ENCODE assay signal across 24 cellular contexts in genomic region chr11:45828996-45829395, GRCh38. TPM values are rescaled to one million over a fixed set of nuclear protein-coding genes. Genes with fewer than 3 reads are reported as not detected.
DNase-seq lines count a peak whose midpoint lies in the region; ATAC-seq and TF ChIP-seq lines count a peak whose summit lies in the region.
"Had no signal": no experiment of that assay in that cellular context is flagged by ENCODE, and none has a peak within 500 bp of the region (broad histone marks: within the 10 kb centered on the region; RNA-seq: fewer than 3 reads in every experiment).

No MANE protein-coding gene starts in this region.

- WGBS in hepatocyte (ENCODE audit: low lambda C conversion rate, missing lambda C conversion rate): 55% methylated on average over 4 of the region's 4 CpGs

- H3K9me3 Mint-ChIP-seq in stimulated activated naive B cell treated with anti-CD40 and anti-IgM and Interleukin-4, amounts not matched to agents 10 μg/mL and 1 μg/mL and 100 μg/mL, for 72 hours: no peaks in the 10 kb centered on the region
- H3K9me3 Mint-ChIP-seq in activated T-cell treated with anti-CD3 and anti-CD28 coated beads, Interleukin-2, amount 50 U/mL, for 72 hours: no peaks in the 10 kb centered on the region
- peaks cover 0 to 2% (median 0%) of the 10 kb centered on the region in 5 donors for H3K9me3 Mint-ChIP-seq in CD8-positive, alpha-beta memory T cell
- H3K9me3 Mint-ChIP-seq: CD4-positive, alpha-beta T cell; GM23338; H9 had no signal

- no peaks in the 10 kb centered on the region for H3K36me3 Mint-ChIP-seq in stimulated activated naive B cell treated with anti-CD40 and anti-IgM and Interleukin-4, amounts not matched to agents 10 μg/mL and 1 μg/mL and 100 μg/mL, for 72 hours
- H3K36me3 Mint-ChIP-seq in activated T-cell treated with anti-CD3 and anti-CD28 coated beads, Interleukin-2, amount 50 U/mL, for 72 hours (ENCODE audit: insufficient read depth in 2 of 2): no peaks in the 10 kb centered on the region
- peaks cover 0 to 4% (median 0%) of the 10 kb centered on the region in 3 donors for H3K36me3 Mint-ChIP-seq in CD8-positive, alpha-beta memory T cell
- H3K36me3 Mint-ChIP-seq: CD14-positive monocyte had no signal

- no peaks in the 10 kb centered on the region for H3K9me2 ChIP-seq in hepatocyte (replicated peaks; ENCODE audit: insufficient read depth)

- peaks cover under 1 to 2% of the 10 kb centered on the region in 2 donors for H3K4me1 Mint-ChIP-seq in stimulated activated naive B cell treated with anti-CD40 and anti-IgM and Interleukin-4, amounts not matched to agents 10 μg/mL and 1 μg/mL and 100 μg/mL, for 72 hours
- H3K4me1 Mint-ChIP-seq in activated T-cell treated with anti-CD3 and anti-CD28 coated beads, Interleukin-2, amount 50 U/mL, for 72 hours (ENCODE audit: low read depth): peaks cover 5% of the 10 kb centered on the region
- peaks cover 4 to 5% (median 4%) of the 10 kb centered on the region in 3 donors for H3K4me1 Mint-ChIP-seq in CD8-positive, alpha-beta memory T cell

- H3K27me3 ChIP-seq in A673 (replicated peaks; ENCODE audit: insufficient read depth, low read depth, low read length, poor library complexity): no peaks in the 10 kb centered on the region
- H3K27me3 ChIP-seq in hepatocyte: no peaks in the 10 kb centered on the region
- no peaks in the 10 kb centered on the region for H3K27me3 ChIP-seq in CD8-positive, alpha-beta memory T cell (ENCODE audit: insufficient read depth, low read length, poor library complexity, severe bottlenecking)
- H3K27me3 ChIP-seq: BE2C; BLaER1 treated with 17β-estradiol and CSF1 and Interleukin-3, amounts not matched to agents 10 nM and 100 nM had no signal

- intact Hi-C loops in A673 (cut with micrococcal nuclease; ENCODE audit: unreplicated experiment): no loop called here

- peaks cover 16% of the 10 kb centered on the region for H3K4me1 ChIP-seq in A673 (ENCODE audit: insufficient read depth, low read length, poor library complexity, severe bottlenecking)
- peaks cover 5% of the 10 kb centered on the region for H3K4me1 ChIP-seq in hepatocyte (ENCODE audit: insufficient read depth)
- H3K4me1 ChIP-seq in CD8-positive, alpha-beta memory T cell (ENCODE audit: insufficient read depth, low read length): peaks cover 4% of the 10 kb centered on the region
- H3K4me1 ChIP-seq: BE2C had no signal

- DNase-seq in A673 (ENCODE audit: low spot score) (peak; percentile 67), RPMI7951 (ENCODE audit: low read depth) (peak; percentile 26), hepatocyte (ENCODE audit: low spot score) (no peak)
- no peak for DNase-seq in stimulated activated naive B cell treated with anti-CD40 and anti-IgM and Interleukin-4, amounts not matched to agents 10 μg/mL and 1 μg/mL and 100 μg/mL, for 72 hours
- no peak for DNase-seq in activated T-cell treated with anti-CD3 and anti-CD28 coated beads, Interleukin-2, amount 50 U/mL, for 72 hours
- no peak for DNase-seq in CD8-positive, alpha-beta memory T cell
- no peak for DNase-seq in effector CD4-positive, alpha-beta T cell
- DNase-seq: ACHN, AML-193, BE2C, Calu3, COR-L47, DMS53, DMS79 treated with DMSO at 0.1 percent for 48 hours, GDM1, H9 had no signal

- no peaks in the 10 kb centered on the region for H4K20me1 ChIP-seq in hepatocyte (ENCODE audit: insufficient read depth, poor library complexity, severe bottlenecking)
- H4K20me1 ChIP-seq: BLaER1 treated with 17β-estradiol and CSF1 and Interleukin-3, amounts not matched to agents 10 nM and 100 nM had no signal

- no peak overlapping the region for H3K4me2 ChIP-seq in hepatocyte
- H3K4me2 ChIP-seq: BLaER1 treated with 17β-estradiol and CSF1 and Interleukin-3, amounts not matched to agents 10 nM and 100 nM; GM23338 had no signal

- no peak overlapping the region for H3K4me3 Mint-ChIP-seq in stimulated activated naive B cell treated with anti-CD40 and anti-IgM and Interleukin-4, amounts not matched to agents 10 μg/mL and 1 μg/mL and 100 μg/mL, for 72 hours
- H3K4me3 Mint-ChIP-seq in activated T-cell treated with anti-CD3 and anti-CD28 coated beads, Interleukin-2, amount 50 U/mL, for 72 hours: no peak overlapping the region
- no peak overlapping the region for H3K4me3 Mint-ChIP-seq in CD8-positive, alpha-beta memory T cell
- H3K4me3 Mint-ChIP-seq: CD4-positive, alpha-beta T cell; GM23338; H9 had no signal

- ATAC-seq in stimulated activated naive B cell treated with anti-CD40 and anti-IgM and Interleukin-4, amounts not matched to agents 10 μg/mL and 1 μg/mL and 100 μg/mL, for 72 hours (replicated peaks): no peak
- no peak for ATAC-seq in activated T-cell treated with anti-CD3 and anti-CD28 coated beads, Interleukin-2, amount 50 U/mL, for 72 hours (replicated peaks in 1 of 2)
- ATAC-seq in HG02973 (IDR thresholded peaks at IDR 0.05; ENCODE audit: unreplicated experiment): no peak
- ATAC-seq: GM12878, GM23338, HCT116 had no signal

- no TSS peak for BruUV-seq in A673 (replicated peaks; lab: Mats Ljungman, UMichigan)

- H3K4me3 ChIP-seq in A673 (ENCODE audit: low read depth, low read length, poor library complexity, severe bottlenecking) (no peak overlapping the region), hepatocyte (no peak overlapping the region)
- H3K4me3 ChIP-seq in CD8-positive, alpha-beta memory T cell (ENCODE audit: low read length): no peak overlapping the region
- H3K4me3 ChIP-seq: BLaER1 treated with 17β-estradiol and CSF1 and Interleukin-3, amounts not matched to agents 10 nM and 100 nM; GM12878; GM23338 had no signal

- no peaks in the 10 kb centered on the region for H3K9me3 ChIP-seq in A673 (ENCODE audit: low read depth, low read length, poor library complexity, severe bottlenecking)
- H3K9me3 ChIP-seq in hepatocyte (ENCODE audit: low read depth): no peaks in the 10 kb centered on the region
- H3K9me3 ChIP-seq in CD8-positive, alpha-beta memory T cell (ENCODE audit: low read length): no peaks in the 10 kb centered on the region
- H3K9me3 ChIP-seq: BE2C had no signal

- H3K79me2 ChIP-seq in hepatocyte: no peaks in the 10 kb centered on the region

- H3K27ac ChIP-seq in A673 (ENCODE audit: low read depth, low read length, poor library complexity, severe bottlenecking) (no peak overlapping the region), hepatocyte (peak overlapping the region; percentile 43)
- no peak overlapping the region for H3K27ac ChIP-seq in CD8-positive, alpha-beta memory T cell (ENCODE audit: low read depth, low read length)
- H3K27ac ChIP-seq: 22Rv1; BLaER1 treated with 17β-estradiol and CSF1 and Interleukin-3, amounts not matched to agents 10 nM and 100 nM had no signal

- H3K36me3 ChIP-seq in A673 (ENCODE audit: insufficient read depth, low read length, poor library complexity, severe bottlenecking) (no peaks in the 10 kb centered on the region), hepatocyte (replicated peaks; ENCODE audit: insufficient read depth, low read depth) (no peaks in the 10 kb centered on the region)
- no peaks in the 10 kb centered on the region for H3K36me3 ChIP-seq in CD8-positive, alpha-beta memory T cell (ENCODE audit: insufficient read depth, low read length)
- H3K36me3 ChIP-seq: BE2C; BLaER1 treated with 17β-estradiol and CSF1 and Interleukin-3, amounts not matched to agents 10 nM and 100 nM had no signal

- CTCF ChIA-PET in A673 (lab: Charles Lee): no interaction called here
- CTCF ChIA-PET in CD8-positive, alpha-beta memory T cell (lab: Charles Lee): interaction anchor here (1.1 to 2.5 kb wide), 2 partner anchors 10 to 13 kb away, joined by 3 to 7 read pairs; no protein-coding TSS in a partner anchor

- TF ChIP-seq CTCF in A673 (conservative IDR thresholded peaks at IDR 0.05; ENCODE audit: low read depth, low read length) (no peak), hepatocyte (IDR thresholded peaks at IDR 0.05; ENCODE audit: poor library complexity) (no peak)

- H3K27me3 Mint-ChIP-seq in stimulated activated naive B cell treated with anti-CD40 and anti-IgM and Interleukin-4, amounts not matched to agents 10 μg/mL and 1 μg/mL and 100 μg/mL, for 72 hours: peaks cover 41 to 55% of the 10 kb centered on the region in 2 donors
- H3K27me3 Mint-ChIP-seq in activated T-cell treated with anti-CD3 and anti-CD28 coated beads, Interleukin-2, amount 50 U/mL, for 72 hours (ENCODE audit: low read depth): peaks cover 8% of the 10 kb centered on the region
- peaks cover 24 to 30% of the 10 kb centered on the region in 2 donors for H3K27me3 Mint-ChIP-seq in CD8-positive, alpha-beta memory T cell

- peak overlapping the region; percentile 37 for H3K27ac Mint-ChIP-seq in stimulated activated naive B cell treated with anti-CD40 and anti-IgM and Interleukin-4, amounts not matched to agents 10 μg/mL and 1 μg/mL and 100 μg/mL, for 72 hours
- no peak overlapping the region for H3K27ac Mint-ChIP-seq in activated T-cell treated with anti-CD3 and anti-CD28 coated beads, Interleukin-2, amount 50 U/mL, for 72 hours
- H3K27ac Mint-ChIP-seq in CD8-positive, alpha-beta memory T cell: peak overlapping the region in 1 of 8 donors; percentile 29
- H3K27ac Mint-ChIP-seq: CD14-positive monocyte; CD4-positive, alpha-beta T cell; GM23338; H9 had no signal

- POLR2A ChIA-PET in A673 (lab: Charles Lee; ENCODE audit: low non-redundant PET): no interaction called here
- POLR2A ChIA-PET in CD8-positive, alpha-beta memory T cell (lab: Charles Lee): no interaction called here

- no peak overlapping the region for H2AFZ ChIP-seq in hepatocyte
- H2AFZ ChIP-seq: GM23338 had no signal

RNA-seq across cellular contexts. Expression of gene CRY2, which starts 18.3 kb away (rescaled TPM):
- total RNA-seq in A673 (2021): 46.4 and 47.0 TPM in 2 replicates
- 5.0 and 6.4 TPM in 2 replicates for total RNA-seq in RPMI7951 (2014; rRNA removed; shearing (Covaris generic))
- 21.3 and 27.6 TPM in 2 replicates for total RNA-seq in hepatocyte
- 23.8 and 25.5 TPM in 2 replicates for polyA plus RNA-seq in hepatocyte
- 10 to 100 TPM; 20.2 to 23.8 TPM for total RNA-seq in activated T-cell treated with anti-CD3 and anti-CD28 coated beads, Interleukin-2, amount 50 U/mL, for 72 hours
- total RNA-seq in CD8-positive, alpha-beta memory T cell: 10 to 100 TPM; 16.6 to 17.8 TPM
- 27.1 TPM for polyA plus RNA-seq in CD8-positive, alpha-beta memory T cell

RNA-seq across cellular contexts. Expression of gene SLC35C1, which starts 24.0 kb away (rescaled TPM):
- total RNA-seq in A673 (2021): 25.7 and 32.5 TPM in 2 replicates
- 4.8 and 5.2 TPM in 2 replicates for total RNA-seq in RPMI7951 (2014; rRNA removed; shearing (Covaris generic))
- 11.1 and 12.7 TPM in 2 replicates for total RNA-seq in hepatocyte
- polyA plus RNA-seq in hepatocyte: 22.1 and 25.0 TPM in 2 replicates
- 10 to 100 TPM; 12.0 to 15.1 TPM for total RNA-seq in activated T-cell treated with anti-CD3 and anti-CD28 coated beads, Interleukin-2, amount 50 U/mL, for 72 hours
- 10 to 100 TPM; 17.7 to 18.1 TPM for total RNA-seq in CD8-positive, alpha-beta memory T cell
- 22.4 TPM for polyA plus RNA-seq in CD8-positive, alpha-beta memory T cell

RNA-seq across cellular contexts. Expression of gene MAPK8IP1, which starts 56.5 kb away (rescaled TPM):
- 46.0 and 46.2 TPM in 2 replicates for total RNA-seq in A673 (2021)
- total RNA-seq in RPMI7951 (2014; rRNA removed; shearing (Covaris generic)): 2.5 and 3.0 TPM in 2 replicates
- total RNA-seq in hepatocyte: 5.2 and 7.6 TPM in 2 replicates
- 7.2 and 8.3 TPM in 2 replicates for polyA plus RNA-seq in hepatocyte
- under 1 TPM; 0.50 to 0.69 TPM for total RNA-seq in activated T-cell treated with anti-CD3 and anti-CD28 coated beads, Interleukin-2, amount 50 U/mL, for 72 hours
- total RNA-seq in CD8-positive, alpha-beta memory T cell: 1 to 10 TPM in 1 of 2 experiments, under 1 TPM in 1; 0.98 to 1.1 TPM
- polyA plus RNA-seq in CD8-positive, alpha-beta memory T cell: 0.23 TPM
- polyA plus RNA-seq: CD14-positive monocyte had no signal

Comparison
In these comparisons a context has a peak if more than half of its experiments do, and no peak if none do; other contexts are left out.
1. DNase-seq: peak in A673 (single experiment) and RPMI7951 (single experiment); none in hepatocyte (single experiment), stimulated activated naive B cell treated with anti-CD40 and anti-IgM and Interleukin-4, amounts not matched to agents 10 μg/mL and 1 μg/mL and 100 μg/mL, for 72 hours (single experiment), activated T-cell treated with anti-CD3 and anti-CD28 coated beads, Interleukin-2, amount 50 U/mL, for 72 hours (0 of 2), CD8-positive, alpha-beta memory T cell (0 of 5) and effector CD4-positive, alpha-beta T cell (single experiment).